In genomic region chr16:81659249-81659648, GRCh38 we compare ENCODE assay signal across 20 cellular contexts.
"Had no signal": no experiment of that assay in that cellular context is flagged by ENCODE, and none has a peak within 500 bp of the region (broad histone marks: within the 10 kb centered on the region; RNA-seq: fewer than 3 reads in every experiment).

No MANE protein-coding gene starts in this region.

- H3K9me3 ChIP-seq: ascending aorta, left lung, prostate gland had no signal

- H3K27ac ChIP-seq: ascending aorta, left lung, prostate gland had no signal

- DNase-seq: activated CD4-positive, alpha-beta T cell treated with anti-CD3 and anti-CD28 coated beads, Interleukin-2, amount 50 U/mL, for 48 hours; activated CD4-positive, CD25-positive, alpha-beta regulatory T cell treated with anti-CD3 and anti-CD28 coated beads, Interleukin-2, amount 50 U/mL, for 72 hours; activated T-cell treated with anti-CD3 and anti-CD28 coated beads, Interleukin-2, amount 50 U/mL, for 24 hours; dorsolateral prefrontal cortex; hippocampal formation; kidney; left lung; mammary epithelial cell; natural killer cell; occipital lobe; stimulated activated CD4-positive, alpha-beta T cell treated with anti-CD3 and anti-CD28 coated beads, Interleukin-15, amount 100 ng/mL, for 24 hours; stimulated activated CD4-positive, alpha-beta T cell treated with anti-CD3 and anti-CD28 coated beads, Interleukin-4, amount 100 ng/mL, for 1 hour; stimulated activated naive CD4-positive, alpha-beta T cell; T1000; trophoblast cell had no signal

- H3K27ac Mint-ChIP-seq: activated T-cell treated with anti-CD3 and anti-CD28 coated beads, Interleukin-2, amount 50 U/mL, for 24 hours had no signal

- FAIRE-seq: kidney had no signal

- H3K27me3 ChIP-seq: ascending aorta, dorsolateral prefrontal cortex, left lung had no signal

- H3K27me3 Mint-ChIP-seq: activated T-cell treated with anti-CD3 and anti-CD28 coated beads, Interleukin-2, amount 50 U/mL, for 24 hours had no signal

- H3K9me3 Mint-ChIP-seq: activated T-cell treated with anti-CD3 and anti-CD28 coated beads, Interleukin-2, amount 50 U/mL, for 24 hours; natural killer cell had no signal

- H3K36me3 ChIP-seq: prostate gland had no signal

- ATAC-seq: esophagus mucosa, left lung, natural killer cell, right cardiac atrium had no signal

- H3K4me3 Mint-ChIP-seq: activated T-cell treated with anti-CD3 and anti-CD28 coated beads, Interleukin-2, amount 50 U/mL, for 24 hours; natural killer cell had no signal

- H3K4me1 ChIP-seq: ascending aorta, left lung, prostate gland had no signal

- H3K4me3 ChIP-seq: ascending aorta, dorsolateral prefrontal cortex, left lung, prostate gland, skin epidermis had no signal
